8 cellular contexts compared by ENCODE assay signal in the genomic region with DNA sequence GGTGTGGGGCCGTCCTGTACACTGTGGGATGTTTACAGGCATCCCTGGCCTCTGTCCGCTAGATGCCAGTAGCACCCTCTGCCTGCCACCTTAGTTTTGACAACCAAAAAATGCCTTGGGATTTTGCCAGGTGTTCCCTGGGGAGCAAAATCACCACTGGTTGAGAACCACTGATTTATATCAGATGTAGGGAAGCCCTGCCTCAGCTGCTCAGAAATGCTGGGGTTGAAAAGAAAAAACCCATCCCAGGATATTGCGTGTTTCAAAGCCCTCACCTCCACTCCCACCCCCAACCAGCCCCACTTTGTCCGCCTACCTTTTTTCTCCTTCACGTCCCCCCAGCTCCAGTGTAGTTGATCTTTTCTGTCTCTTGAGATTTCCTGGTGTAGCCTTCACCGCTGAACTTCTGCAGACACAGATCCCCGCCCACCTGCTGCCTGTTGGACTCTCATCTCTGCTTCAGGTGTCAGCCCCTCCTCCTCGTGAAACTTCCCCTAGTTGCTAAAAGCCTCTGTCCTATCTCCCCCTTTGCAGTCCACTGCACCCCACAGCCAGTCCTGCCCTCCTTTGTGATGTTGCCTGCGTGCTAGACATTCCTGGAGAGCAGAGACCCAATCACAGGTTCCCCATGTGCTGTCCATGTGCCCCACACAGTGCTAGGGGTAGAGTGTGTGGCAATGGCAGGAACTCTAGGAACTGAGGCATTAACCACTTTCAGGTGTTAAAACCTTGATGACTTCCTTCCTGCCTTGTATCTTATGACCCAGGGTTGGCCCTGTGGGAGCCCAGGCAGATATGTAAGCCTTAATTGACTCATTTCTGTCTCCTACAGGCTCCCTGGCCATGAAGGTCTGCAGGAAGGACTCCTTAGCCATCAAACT.
A peak's percentile ranks its signal among the peaks of the same experiment; 100 is the strongest.
DNase-seq lines count a peak whose midpoint lies in the region; ATAC-seq and TF ChIP-seq lines count a peak whose summit lies in the region.

No MANE protein-coding gene starts in this region.

- peak overlapping the region; percentile 24 for H3K27ac Mint-ChIP-seq in CD8-positive, alpha-beta T cell
- H3K27ac Mint-ChIP-seq in T-helper 2 cell treated with Interferon-gamma antibody and Interleukin-4, amounts not matched to agents 5 μg/mL and 100 μg/mL, for 36 hours = no peak overlapping the region
- H3K27ac Mint-ChIP-seq in naive B cell = peak overlapping the region in 5 of 6 donors; percentile 6 to 96 (median 83)

- peaks cover 6% of the 10 kb centered on the region; the same call in 1 of the 2 replicates for H3F3A ChIP-seq in GM23248 (ENCODE audit: insufficient read depth)

- H3K4me3 ChIP-seq in CD8-positive, alpha-beta T cell (ENCODE audit: low read depth, low read length) = no peak overlapping the region
- H3K4me3 ChIP-seq in GM23248 (no peak overlapping the region), neuronal stem cell (ENCODE audit: low read length in 2 of 2) (no peak overlapping the region)

- 87 to 90% methylated on average over 9 of the region's 9 CpGs for WGBS in GM23248 (ENCODE audit: low coverage in 1 of 2, low lambda C conversion rate in 2 of 2, missing lambda C conversion rate in 2 of 2), 2 experiments
- no CpG with 5 or more reads among the region's 9 CpGs for WGBS in neuronal stem cell (ENCODE audit: extremely low coverage in 2 of 2, insufficient read length in 2 of 2, insufficient replicate concordance in 1 of 2), 2 donors

- H3K79me2 ChIP-seq in GM23248 (ENCODE audit: insufficient read depth) = no peaks in the 10 kb centered on the region

- peaks cover 16% of the 10 kb centered on the region for H3K4me1 ChIP-seq in CD8-positive, alpha-beta T cell (ENCODE audit: insufficient read depth, low read length)
- no peaks in the 10 kb centered on the region for H3K4me1 ChIP-seq in GM23248 (ENCODE audit: insufficient read depth)
- H3K4me1 ChIP-seq in neuronal stem cell (ENCODE audit: control insufficient read depth in 2 of 2, insufficient read depth in 1 of 2, low read depth in 1 of 2, low read length in 2 of 2) = no peaks in the 10 kb centered on the region

- no peak for TF ChIP-seq CTCF in CD8-positive, alpha-beta T cell (IDR thresholded peaks at IDR 0.05)

- H3K9me2 ChIP-seq in GM23248 (ENCODE audit: insufficient read depth) = no peaks in the 10 kb centered on the region

- no peaks in the 10 kb centered on the region for H4K20me1 ChIP-seq in GM23248 (ENCODE audit: insufficient read depth)

- in situ Hi-C loops in GM23248 (cut with MboI) = no loop called here

- H4K91ac ChIP-seq in neuronal stem cell (ENCODE audit: low read depth, low read length, poor library complexity) = no peak overlapping the region

- peak in 5 of 7 experiments; percentile 1 to 63 (median 14) for DNase-seq in CD8-positive, alpha-beta T cell
- no peak for DNase-seq in T-helper 2 cell treated with Interferon-gamma antibody and Interleukin-4, amounts not matched to agents 5 μg/mL and 100 μg/mL, for 36 hours (ENCODE audit: low spot score)
- DNase-seq in naive B cell (peak; percentile 56), GM23248 (no peak), NCI-H446 (lab: John Stamatoyannopoulos, UW) (no peak), neuronal stem cell (ENCODE audit: low spot score) (no peak)

- H3K4me1 Mint-ChIP-seq in CD8-positive, alpha-beta T cell (ENCODE audit: low read depth) = peaks cover 22% of the 10 kb centered on the region
- peaks cover 10% of the 10 kb centered on the region for H3K4me1 Mint-ChIP-seq in T-helper 2 cell treated with Interferon-gamma antibody and Interleukin-4, amounts not matched to agents 5 μg/mL and 100 μg/mL, for 36 hours (ENCODE audit: low read depth)
- peaks cover 24 to 31% (median 31%) of the 10 kb centered on the region in 3 donors for H3K4me1 Mint-ChIP-seq in naive B cell

- no peak overlapping the region for H3K23ac ChIP-seq in neuronal stem cell (ENCODE audit: low read depth, low read length, poor library complexity)

- H3K27me3 ChIP-seq in CD8-positive, alpha-beta T cell (ENCODE audit: insufficient read depth, low read length) = no peaks in the 10 kb centered on the region
- H3K27me3 ChIP-seq in GM23248 (replicated peaks; ENCODE audit: insufficient read depth) (no peaks in the 10 kb centered on the region), neuronal stem cell (ENCODE audit: control insufficient read depth in 3 of 3, insufficient read depth in 3 of 3, low read depth in 1 of 3, low read length in 3 of 3) (peaks cover 0 to 3% (median 0%) of the 10 kb centered on the region in 3 experiments)

- no peak overlapping the region for H3K27ac ChIP-seq in CD8-positive, alpha-beta T cell (ENCODE audit: low read depth, low read length)
- H3K27ac ChIP-seq in GM23248 (no peak overlapping the region), neuronal stem cell (replicated peaks; ENCODE audit: low read length) (no peak overlapping the region)

- no peak overlapping the region for H3K18ac ChIP-seq in neuronal stem cell (ENCODE audit: low read length)

- H3K27me3 Mint-ChIP-seq in CD8-positive, alpha-beta T cell (ENCODE audit: low read depth) = no peaks in the 10 kb centered on the region
- H3K27me3 Mint-ChIP-seq in T-helper 2 cell treated with Interferon-gamma antibody and Interleukin-4, amounts not matched to agents 5 μg/mL and 100 μg/mL, for 36 hours (ENCODE audit: low read depth) = peaks cover 4% of the 10 kb centered on the region
- H3K27me3 Mint-ChIP-seq in naive B cell = peaks cover 8 to 25% (median 12%) of the 10 kb centered on the region in 3 donors

- no peaks in the 10 kb centered on the region for H3K36me3 ChIP-seq in CD8-positive, alpha-beta T cell (ENCODE audit: insufficient read depth, low read length)
- H3K36me3 ChIP-seq in GM23248 (ENCODE audit: low read depth) (no peaks in the 10 kb centered on the region), neuronal stem cell (replicated peaks in 1 of 2; ENCODE audit: control insufficient read depth in 2 of 2, insufficient read depth in 2 of 2, low read length in 2 of 2) (no peaks in the 10 kb centered on the region)

- no peaks in the 10 kb centered on the region for H3K36me3 Mint-ChIP-seq in CD8-positive, alpha-beta T cell
- no peaks in the 10 kb centered on the region for H3K36me3 Mint-ChIP-seq in T-helper 2 cell treated with Interferon-gamma antibody and Interleukin-4, amounts not matched to agents 5 μg/mL and 100 μg/mL, for 36 hours (ENCODE audit: low read depth)
- no peaks in the 10 kb centered on the region for H3K36me3 Mint-ChIP-seq in naive B cell

- no peak overlapping the region for H3K4ac ChIP-seq in neuronal stem cell (ENCODE audit: low read length)

- H3K9me3 Mint-ChIP-seq in CD8-positive, alpha-beta T cell = no peaks in the 10 kb centered on the region
- no peaks in the 10 kb centered on the region for H3K9me3 Mint-ChIP-seq in T-helper 2 cell treated with Interferon-gamma antibody and Interleukin-4, amounts not matched to agents 5 μg/mL and 100 μg/mL, for 36 hours
- peaks cover 0 to 4% (median 0%) of the 10 kb centered on the region in 7 donors for H3K9me3 Mint-ChIP-seq in naive B cell

- no peak overlapping the region for H3K14ac ChIP-seq in neuronal stem cell (ENCODE audit: low read length)

- no peak overlapping the region for H3K4me2 ChIP-seq in GM23248 (ENCODE audit: unreplicated experiment)
- H3K4me2 ChIP-seq in neuronal stem cell (ENCODE audit: insufficient read depth, low read length, poor library complexity, severe bottlenecking) = no peak overlapping the region

- peak; percentile 88 for ATAC-seq in CD8-positive, alpha-beta T cell
- peak; percentile 91 for ATAC-seq in GM18870 (IDR thresholded peaks at IDR 0.05; ENCODE audit: unreplicated experiment)
- ATAC-seq in HG03060 (IDR thresholded peaks at IDR 0.05; ENCODE audit: low read depth, unreplicated experiment) = peak; percentile 75
- peak; percentile 91 to 92 for ATAC-seq in naive B cell (ENCODE audit: low read depth in 2 of 2)

- H2BK15ac ChIP-seq in neuronal stem cell (ENCODE audit: low read length) = no peak overlapping the region

- no peak overlapping the region for H4K8ac ChIP-seq in neuronal stem cell (ENCODE audit: low read depth, low read length)

- no peak overlapping the region for H2BK12ac ChIP-seq in neuronal stem cell (ENCODE audit: low read length)

- POLR2A ChIA-PET in CD8-positive, alpha-beta T cell (lab: Charles Lee) = no interaction called here

- peak overlapping the region; percentile 42 for H3K4me3 Mint-ChIP-seq in CD8-positive, alpha-beta T cell
- H3K4me3 Mint-ChIP-seq in T-helper 2 cell treated with Interferon-gamma antibody and Interleukin-4, amounts not matched to agents 5 μg/mL and 100 μg/mL, for 36 hours = peak overlapping the region; percentile 51
- peak overlapping the region in 7 of 8 donors; percentile 42 to 82 (median 59) for H3K4me3 Mint-ChIP-seq in naive B cell

- H3K9ac ChIP-seq in GM23248 (no peak overlapping the region), neuronal stem cell (ENCODE audit: low read depth, low read length, poor library complexity) (no peak overlapping the region)

- CTCF ChIA-PET in CD8-positive, alpha-beta T cell (lab: Charles Lee) = no interaction called here

- no peak overlapping the region for H2BK5ac ChIP-seq in neuronal stem cell (ENCODE audit: low read length)

- intact Hi-C loops in CD8-positive, alpha-beta T cell (cut with DNase I, micrococcal nuclease) = no loop called here

- H3K9me3 ChIP-seq in CD8-positive, alpha-beta T cell (ENCODE audit: low read length) = no peaks in the 10 kb centered on the region
- H3K9me3 ChIP-seq in GM23248 (ENCODE audit: low read depth) (no peaks in the 10 kb centered on the region), neuronal stem cell (replicated peaks in 1 of 2; ENCODE audit: control insufficient read depth in 2 of 2, insufficient read depth in 1 of 2, low read depth in 1 of 2, low read length in 2 of 2) (no peaks in the 10 kb centered on the region)

- H2AFZ ChIP-seq in GM23248 (no peak overlapping the region), neuronal stem cell (ENCODE audit: low read length) (no peak overlapping the region)

- H3K79me1 ChIP-seq in neuronal stem cell (ENCODE audit: low read depth, low read length) = no peaks in the 10 kb centered on the region

- H2BK120ac ChIP-seq in neuronal stem cell (ENCODE audit: low read depth, low read length) = no peak overlapping the region

- no peak overlapping the region for H2AK5ac ChIP-seq in neuronal stem cell (ENCODE audit: low read depth, low read length)

Comparison
In these comparisons a context has a peak if more than half of its experiments do, and no peak if none do; other contexts are left out.
1. DNase-seq: peak in CD8-positive, alpha-beta T cell (5 of 7) and naive B cell (single experiment); none in T-helper 2 cell treated with Interferon-gamma antibody and Interleukin-4, amounts not matched to agents 5 μg/mL and 100 μg/mL, for 36 hours (single experiment), GM23248 (single experiment), NCI-H446 (0 of 2) and neuronal stem cell (single experiment).
2. Peak in every context shown above with its lines, with median percentiles within 50 percentile points of each other: ATAC-seq and H3K4me3 Mint-ChIP-seq.